ENCODE assay signal across 26 cellular contexts in the genomic region with DNA sequence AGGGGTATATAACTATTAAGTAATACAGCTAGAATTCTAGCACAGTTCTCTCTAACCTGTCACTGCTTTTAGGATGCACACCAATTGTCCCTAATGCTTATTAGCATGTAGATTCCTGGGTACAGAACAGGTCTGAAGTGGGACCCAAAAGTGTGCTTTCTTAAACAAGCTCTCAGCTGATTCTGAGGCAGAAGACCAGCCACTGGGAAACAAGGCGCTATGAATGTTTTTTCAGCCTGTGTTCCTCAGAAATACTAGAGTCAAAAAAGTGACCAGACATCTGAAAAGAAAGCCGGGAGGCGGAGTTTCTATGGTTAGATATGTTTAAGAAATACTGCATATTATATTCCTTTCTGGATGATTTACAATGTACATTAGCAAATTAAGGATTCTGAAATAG. TPM values are rescaled to one million over a fixed set of nuclear protein-coding genes. Genes with fewer than 3 reads are reported as not detected.
DNase-seq lines count a peak whose midpoint lies in the region; ATAC-seq, FAIRE-seq and TF ChIP-seq lines count a peak whose summit lies in the region.
"Had no signal": no experiment of that assay in that cellular context is flagged by ENCODE, and none has a peak within 500 bp of the region (broad histone marks: within the 10 kb centered on the region; RNA-seq: fewer than 3 reads in every experiment).

No MANE protein-coding gene starts in this region.

- H3K27ac Mint-ChIP-seq in activated naive CD4-positive, alpha-beta T cell treated with anti-CD3 and anti-CD28 coated beads, Interleukin-2, amount 50 U/mL, for 24 hours: peak overlapping the region; percentile 12
- H3K27ac Mint-ChIP-seq in activated naive CD4-positive, alpha-beta T cell treated with anti-CD3 and anti-CD28 coated beads, Interleukin-2, amount 50 U/mL, for 72 hours: no peak overlapping the region
- H3K27ac Mint-ChIP-seq in activated CD4-positive, alpha-beta T cell treated with anti-CD3 and anti-CD28 coated beads, Interleukin-2, amount 10 ng/mL, durations not matched to agents 7 days and 5 days: no peak overlapping the region

- H3K36me3 ChIP-seq in PC-3 (ENCODE audit: low read depth, low read length) (no peaks in the 10 kb centered on the region), endothelial cell of umbilical vein (ENCODE audit: control insufficient read depth in 2 of 2, extremely low read depth in 1 of 2, insufficient read depth in 2 of 2, low read length in 2 of 2) (no peaks in the 10 kb centered on the region), smooth muscle cell (ENCODE audit: low read depth) (no peaks in the 10 kb centered on the region)
- H3K36me3 ChIP-seq: suprapubic skin had no signal

- dilution Hi-C loops in endothelial cell of umbilical vein (cut with MboI; ENCODE audit: extremely low pct_ligation_motif_present, low sequenced_read_pairs): no loop called here

- intact Hi-C loops in PC-3 (cut with micrococcal nuclease): no loop called here
- intact Hi-C loops in endothelial cell of umbilical vein (cut with micrococcal nuclease): loop anchor here (10.0 kb wide), 1 partner anchor 292 kb away; the partner anchor contains the start of gene PTP4A2

- H3K9me2 ChIP-seq in PC-3 (replicated peaks; ENCODE audit: low read length): no peaks in the 10 kb centered on the region

- no peak for DNase-seq in activated naive CD4-positive, alpha-beta T cell treated with anti-CD3 and anti-CD28 coated beads, Interleukin-2, amount 50 U/mL, for 72 hours (ENCODE audit: low spot score in 2 of 2)
- DNase-seq in PC-3: no peak
- no peak for DNase-seq in endothelial cell of umbilical vein (ENCODE audit: low read depth, low spot score)
- no peak for DNase-seq in smooth muscle cell (lab: John Stamatoyannopoulos, UW; ENCODE audit: unreplicated experiment)
- no peak for DNase-seq in activated CD4-positive, alpha-beta T cell treated with anti-CD3 and anti-CD28 coated beads, Interleukin-2, amount 10 ng/mL, durations not matched to agents 7 days and 5 days
- DNase-seq in DMS153 treated with DMSO at 0.1 percent for 48 hours (lab: John Stamatoyannopoulos, UW; ENCODE audit: unreplicated experiment): no peak
- DNase-seq: activated CD8-positive, alpha-beta memory T cell treated with anti-CD3 and anti-CD28 coated beads for 24 hours; activated T-cell treated with anti-CD3 and anti-CD28 coated beads, Interleukin-2, amount 50 U/mL, for 1 hour; body of pancreas; dorsolateral prefrontal cortex; MM.1S; NCI-H2029; stimulated activated CD4-positive, alpha-beta T cell treated with anti-CD3 and anti-CD28 coated beads, Interleukin-4, amount 100 ng/mL, for 24 hours; stimulated activated naive B cell treated with anti-CD40 and anti-IgM and Interleukin-4, amounts not matched to agents 10 μg/mL and 1 μg/mL and 100 μg/mL, for 72 hours; T-helper 2 cell had no signal

- H3K27me3 ChIP-seq in PC-3 (ENCODE audit: low read length) (no peaks in the 10 kb centered on the region), endothelial cell of umbilical vein (ENCODE audit: control insufficient read depth in 2 of 2, insufficient read depth in 2 of 2, low read length in 2 of 2) (no peaks in the 10 kb centered on the region), smooth muscle cell (ENCODE audit: low read depth) (no peaks in the 10 kb centered on the region)
- H3K27me3 ChIP-seq: body of pancreas, dorsolateral prefrontal cortex, suprapubic skin had no signal

- H2AFZ ChIP-seq in PC-3 (ENCODE audit: low read length): no peak overlapping the region
- no peak overlapping the region for H2AFZ ChIP-seq in endothelial cell of umbilical vein (ENCODE audit: low read depth, low read length)
- H2AFZ ChIP-seq in smooth muscle cell (ENCODE audit: low read depth): no peak overlapping the region

- peaks cover 63% of the 10 kb centered on the region for H3K79me2 ChIP-seq in PC-3 (ENCODE audit: low read length)
- peaks cover 53% of the 10 kb centered on the region for H3K79me2 ChIP-seq in endothelial cell of umbilical vein (ENCODE audit: control insufficient read depth, insufficient read depth, low read length)
- peaks cover 43% of the 10 kb centered on the region for H3K79me2 ChIP-seq in smooth muscle cell (ENCODE audit: low read depth)

- TF ChIP-seq POLR2A in endothelial cell of umbilical vein (IDR thresholded peaks at IDR 0.05; ENCODE audit: low read depth, low read length): no peak

- H3K27ac ChIP-seq in PC-3 (ENCODE audit: low read length) (no peak overlapping the region), endothelial cell of umbilical vein (ENCODE audit: insufficient read depth, low read depth, low read length) (no peak overlapping the region), smooth muscle cell (ENCODE audit: low read depth) (peak overlapping the region; percentile 10)
- H3K27ac ChIP-seq: 22Rv1, body of pancreas, RWPE1, suprapubic skin had no signal

- CTCF ChIA-PET in PC-3 (lab: Charles Lee) (no interaction called here), endothelial cell of umbilical vein (lab: Charles Lee) (interaction anchor here (0.8 kb wide), 1 partner anchor 25 kb away, joined by 4 read pairs; no protein-coding TSS in a partner anchor)
- CTCF ChIA-PET in activated CD4-positive, alpha-beta T cell treated with anti-CD3 and anti-CD28 coated beads, Interleukin-2, amount 10 ng/mL, durations not matched to agents 7 days and 5 days (lab: Charles Lee): interaction anchor here (0.7 to 1.5 kb wide), 4 partner anchors 10 to 146 kb away, joined by 3 to 5 read pairs (median 4); no protein-coding TSS in a partner anchor

- H3K4me1 ChIP-seq in PC-3 (ENCODE audit: insufficient read depth, low read length): peaks cover 12% of the 10 kb centered on the region
- peaks cover 22% of the 10 kb centered on the region for H3K4me1 ChIP-seq in endothelial cell of umbilical vein (ENCODE audit: control insufficient read depth, extremely low read depth, insufficient read depth, low read length)
- peaks cover 19% of the 10 kb centered on the region for H3K4me1 ChIP-seq in smooth muscle cell (ENCODE audit: low read depth)

- H3K9me3 ChIP-seq in PC-3 (ENCODE audit: low read length) (no peaks in the 10 kb centered on the region), endothelial cell of umbilical vein (replicated peaks; ENCODE audit: control insufficient read depth, insufficient read depth, low read length) (no peaks in the 10 kb centered on the region), smooth muscle cell (replicated peaks; ENCODE audit: low read depth) (no peaks in the 10 kb centered on the region)
- H3K9me3 ChIP-seq: body of pancreas, suprapubic skin had no signal

- TF ChIP-seq CTCF in PC-3 (conservative IDR thresholded peaks at IDR 0.05; ENCODE audit: low read depth, low read length) (no peak), endothelial cell of umbilical vein (IDR thresholded peaks at IDR 0.05; ENCODE audit: extremely low read depth in 1 of 2, insufficient read depth in 1 of 2, low read depth in 1 of 2, low read length in 2 of 2) (no peak), smooth muscle cell (IDR thresholded peaks at IDR 0.05; ENCODE audit: borderline replicate concordance, insufficient read depth, poor library complexity, severe bottlenecking) (no peak)

- H3K36me3 Mint-ChIP-seq in activated naive CD4-positive, alpha-beta T cell treated with anti-CD3 and anti-CD28 coated beads, Interleukin-2, amount 50 U/mL, for 24 hours: peaks cover 3% of the 10 kb centered on the region
- H3K36me3 Mint-ChIP-seq in activated naive CD4-positive, alpha-beta T cell treated with anti-CD3 and anti-CD28 coated beads, Interleukin-2, amount 50 U/mL, for 72 hours: peaks cover 0 to 19% of the 10 kb centered on the region in 2 donors
- peaks cover 1% of the 10 kb centered on the region for H3K36me3 Mint-ChIP-seq in activated CD4-positive, alpha-beta T cell treated with anti-CD3 and anti-CD28 coated beads, Interleukin-2, amount 10 ng/mL, durations not matched to agents 7 days and 5 days (ENCODE audit: low read depth)

- FAIRE-seq in endothelial cell of umbilical vein (lab: Jason Lieb, UNC): no peak
- FAIRE-seq: islet of Langerhans, K562, urothelium cell line had no signal

- H3K4me3 Mint-ChIP-seq in activated naive CD4-positive, alpha-beta T cell treated with anti-CD3 and anti-CD28 coated beads, Interleukin-2, amount 50 U/mL, for 24 hours: peak overlapping the region; percentile 55
- H3K4me3 Mint-ChIP-seq in activated CD4-positive, alpha-beta T cell treated with anti-CD3 and anti-CD28 coated beads, Interleukin-2, amount 10 ng/mL, durations not matched to agents 7 days and 5 days: no peak overlapping the region

- WGBS in smooth muscle cell (ENCODE audit: low lambda C conversion rate): over 99% methylated on average over 3 of the region's 3 CpGs

- peaks cover 39% of the 10 kb centered on the region for H3K4me1 Mint-ChIP-seq in activated naive CD4-positive, alpha-beta T cell treated with anti-CD3 and anti-CD28 coated beads, Interleukin-2, amount 50 U/mL, for 24 hours
- peaks cover 42% of the 10 kb centered on the region for H3K4me1 Mint-ChIP-seq in activated CD4-positive, alpha-beta T cell treated with anti-CD3 and anti-CD28 coated beads, Interleukin-2, amount 10 ng/mL, durations not matched to agents 7 days and 5 days

- H3K4me3 ChIP-seq in PC-3 (ENCODE audit: low read length) (0 out of 2 replicates have a peak overlapping the region, but pooled peaks have one; percentile 76), endothelial cell of umbilical vein (replicated peaks in 1 of 3; ENCODE audit: insufficient read depth in 1 of 3, low read depth in 1 of 3, low read length in 3 of 3) (no peak overlapping the region), smooth muscle cell (no peak overlapping the region)
- H3K4me3 ChIP-seq: body of pancreas had no signal

- H3K27me3 Mint-ChIP-seq in activated naive CD4-positive, alpha-beta T cell treated with anti-CD3 and anti-CD28 coated beads, Interleukin-2, amount 50 U/mL, for 24 hours: no peaks in the 10 kb centered on the region
- H3K27me3 Mint-ChIP-seq in activated CD4-positive, alpha-beta T cell treated with anti-CD3 and anti-CD28 coated beads, Interleukin-2, amount 10 ng/mL, durations not matched to agents 7 days and 5 days: no peaks in the 10 kb centered on the region
- H3K27me3 Mint-ChIP-seq: stimulated activated naive B cell treated with anti-CD40 and anti-IgM and Interleukin-4, amounts not matched to agents 10 μg/mL and 1 μg/mL and 100 μg/mL, for 72 hours had no signal

- H3K9me3 Mint-ChIP-seq in activated naive CD4-positive, alpha-beta T cell treated with anti-CD3 and anti-CD28 coated beads, Interleukin-2, amount 50 U/mL, for 24 hours: no peaks in the 10 kb centered on the region
- H3K9me3 Mint-ChIP-seq in activated naive CD4-positive, alpha-beta T cell treated with anti-CD3 and anti-CD28 coated beads, Interleukin-2, amount 50 U/mL, for 72 hours: no peaks in the 10 kb centered on the region
- peaks cover 3% of the 10 kb centered on the region for H3K9me3 Mint-ChIP-seq in activated CD4-positive, alpha-beta T cell treated with anti-CD3 and anti-CD28 coated beads, Interleukin-2, amount 10 ng/mL, durations not matched to agents 7 days and 5 days
- H3K9me3 Mint-ChIP-seq: stimulated activated naive B cell treated with anti-CD40 and anti-IgM and Interleukin-4, amounts not matched to agents 10 μg/mL and 1 μg/mL and 100 μg/mL, for 72 hours had no signal

- BruUV-seq in PC-3 (replicated peaks; lab: Mats Ljungman, UMichigan): no TSS peak
- no TSS peak for BruUV-seq in endothelial cell of umbilical vein (replicated peaks; lab: Mats Ljungman, UMichigan)

- no peaks in the 10 kb centered on the region for H4K20me1 ChIP-seq in PC-3 (ENCODE audit: low read length)
- no peaks in the 10 kb centered on the region for H4K20me1 ChIP-seq in endothelial cell of umbilical vein (replicated peaks; ENCODE audit: control insufficient read depth, extremely low read depth, insufficient read depth, low read length)
- H4K20me1 ChIP-seq in smooth muscle cell (ENCODE audit: low read depth): peaks cover 14% of the 10 kb centered on the region

- no peaks in the 10 kb centered on the region for H3K9me1 ChIP-seq in endothelial cell of umbilical vein (replicated peaks; ENCODE audit: control insufficient read depth, extremely low read depth, insufficient read depth, low read length)

- POLR2A ChIA-PET in PC-3 (lab: Charles Lee; ENCODE audit: unreplicated experiment): no interaction called here
- POLR2A ChIA-PET in endothelial cell of umbilical vein (lab: Charles Lee): no interaction called here
- POLR2A ChIA-PET in activated CD4-positive, alpha-beta T cell treated with anti-CD3 and anti-CD28 coated beads, Interleukin-2, amount 10 ng/mL, durations not matched to agents 7 days and 5 days (lab: Charles Lee): no interaction called here

- H3K4me2 ChIP-seq in PC-3 (ENCODE audit: low read length) (peak overlapping the region; percentile 87; the same call in 1 of the 2 replicates), endothelial cell of umbilical vein (ENCODE audit: insufficient read depth, low read length) (peak overlapping the region; percentile 97), smooth muscle cell (no peak overlapping the region)

- no peak overlapping the region for H3K9ac ChIP-seq in PC-3 (ENCODE audit: low read length)
- H3K9ac ChIP-seq in endothelial cell of umbilical vein (replicated peaks; ENCODE audit: extremely low read depth, insufficient read depth, low read length): peak overlapping the region; percentile 6
- H3K9ac ChIP-seq in smooth muscle cell (ENCODE audit: low read depth): no peak overlapping the region

- no peak for ATAC-seq in activated naive CD4-positive, alpha-beta T cell treated with anti-CD3 and anti-CD28 coated beads, Interleukin-2, amount 50 U/mL, for 72 hours
- ATAC-seq in PC-3 (no peak), HG03108 (IDR thresholded peaks at IDR 0.05; ENCODE audit: unreplicated experiment) (no peak)
- ATAC-seq: body of pancreas; K562; sciatic nerve; stimulated activated naive B cell treated with anti-CD40 and anti-IgM and Interleukin-4, amounts not matched to agents 10 μg/mL and 1 μg/mL and 100 μg/mL, for 72 hours had no signal

- no peaks in the 10 kb centered on the region for H3F3A ChIP-seq in PC-3 (ENCODE audit: low read length, unreplicated experiment)
- H3F3A ChIP-seq in smooth muscle cell (ENCODE audit: low read depth): peaks cover 20% of the 10 kb centered on the region

RNA-seq across cellular contexts. Expression of gene PEF1, which starts 1.8 kb away (rescaled TPM):
- 10 to 100 TPM; 55.4 to 55.8 TPM for total RNA-seq in activated naive CD4-positive, alpha-beta T cell treated with anti-CD3 and anti-CD28 coated beads, Interleukin-2, amount 50 U/mL, for 72 hours
- total RNA-seq in PC-3 (2014; rRNA removed) (88.4 and 91.6 TPM in 2 replicates), endothelial cell of umbilical vein (66.5 and 73.3 TPM in 2 replicates), smooth muscle cell (61.4 and 89.3 TPM in 2 replicates)
- polyA plus RNA-seq in endothelial cell of umbilical vein (149 and 161 TPM in 2 replicates), smooth muscle cell (77.1 and 85.8 TPM in 2 replicates)
- polyA plus RNA-seq in endothelial cell of umbilical vein (2011; cell fraction: cytosol; rRNA removed): 110 and 120 TPM in 2 replicates
- polyA plus RNA-seq in endothelial cell of umbilical vein (2011; cell fraction: nucleus; rRNA removed): 66.4 and 77.8 TPM in 2 replicates
- 59.1 and 59.8 TPM in 2 replicates for polyA plus RNA-seq in endothelial cell of umbilical vein (2012)
- 133 and 137 TPM in 2 replicates for polyA minus RNA-seq in endothelial cell of umbilical vein
- 41.0 TPM for polyA minus RNA-seq in endothelial cell of umbilical vein (2011; cell fraction: cytosol; rRNA and poly(A)+ RNA removed)
- polyA minus RNA-seq in endothelial cell of umbilical vein (2011; cell fraction: nucleus; rRNA and poly(A)+ RNA removed): 24.5 and 30.0 TPM in 2 replicates
- total RNA-seq in activated CD4-positive, alpha-beta T cell treated with anti-CD3 and anti-CD28 coated beads, Interleukin-2, amount 10 ng/mL, durations not matched to agents 7 days and 5 days: 10 to 100 TPM; 50.4 to 51.6 TPM

RNA-seq across cellular contexts. Expression of gene HCRTR1, which starts 25.4 kb away (rescaled TPM):
- total RNA-seq in activated naive CD4-positive, alpha-beta T cell treated with anti-CD3 and anti-CD28 coated beads, Interleukin-2, amount 50 U/mL, for 72 hours: not detected
- total RNA-seq in PC-3 (2014; rRNA removed) (not detected in 2 replicates), endothelial cell of umbilical vein (0.93 and 1.4 TPM in 2 replicates), smooth muscle cell (2.0 TPM in 1 of 2 replicates, not detected in the other)
- polyA plus RNA-seq in endothelial cell of umbilical vein (1.3 and 1.5 TPM in 2 replicates), smooth muscle cell (0.19 TPM in 1 of 2 replicates, not detected in the other)
- polyA plus RNA-seq in endothelial cell of umbilical vein (2011; cell fraction: cytosol; rRNA removed): 0.75 and 0.86 TPM in 2 replicates
- 3.1 and 3.2 TPM in 2 replicates for polyA plus RNA-seq in endothelial cell of umbilical vein (2011; cell fraction: nucleus; rRNA removed)
- polyA plus RNA-seq in endothelial cell of umbilical vein (2012): 0.32 and 0.57 TPM in 2 replicates
- polyA minus RNA-seq in endothelial cell of umbilical vein: 1.5 and 1.7 TPM in 2 replicates
- not detected for polyA minus RNA-seq in endothelial cell of umbilical vein (2011; cell fraction: cytosol; rRNA and poly(A)+ RNA removed)
- 1.0 and 1.1 TPM in 2 replicates for polyA minus RNA-seq in endothelial cell of umbilical vein (2011; cell fraction: nucleus; rRNA and poly(A)+ RNA removed)
- not detected for total RNA-seq in activated CD4-positive, alpha-beta T cell treated with anti-CD3 and anti-CD28 coated beads, Interleukin-2, amount 10 ng/mL, durations not matched to agents 7 days and 5 days
- total RNA-seq: body of pancreas, HT-29, K562, liver, suprapubic skin had no signal
- polyA plus RNA-seq: K562 had no signal
